In genomic region chr2:62084823-62085222, GRCh38 we compare ENCODE assay signal across 25 cellular contexts.
"Had no signal": no experiment of that assay in that cellular context is flagged by ENCODE, and none has a peak within 500 bp of the region (broad histone marks: within the 10 kb centered on the region; RNA-seq: fewer than 3 reads in every experiment).

No MANE protein-coding gene starts in this region.

- DNase-seq: activated CD4-positive, alpha-beta T cell treated with anti-CD3 and anti-CD28 coated beads for 48 hours; activated CD4-positive, alpha-beta T cell treated with anti-CD3 and anti-CD28 coated beads, Interleukin-2, amount 50 U/mL, for 48 hours; activated CD8-positive, alpha-beta memory T cell treated with anti-CD3 and anti-CD28 coated beads for 24 hours; activated effector memory CD4-positive, alpha-beta T cell treated with Interleukin-2 at 50 U/mL for 16 hours; activated naive CD4-positive, alpha-beta T cell treated with Interleukin-2 at 50 U/mL for 16 hours; activated naive CD8-positive, alpha-beta T cell treated with anti-CD3 and anti-CD28 coated beads for 36 hours; adrenal gland; aorta; cerebellar nuclear complex; colonic mucosa; effector memory CD4-positive, alpha-beta T cell; hippocampal formation; left cardiac atrium; left ventricle myocardium superior; mucosa of descending colon; right cardiac atrium; stimulated activated CD4-positive, alpha-beta T cell treated with anti-CD3 and anti-CD28 coated beads, Interleukin-15, amount 100 ng/mL, for 24 hours; stimulated activated CD4-positive, alpha-beta T cell treated with anti-CD3 and anti-CD28 coated beads, Interleukin-2, amount 100 ng/mL, for 24 hours; stimulated activated naive B cell treated with anti-CD40 and anti-IgM and Interleukin-4, amounts not matched to agents 10 μg/mL and 1 μg/mL and 100 μg/mL, for 72 hours; stomach; thyroid gland; upper lobe of right lung had no signal

- ATAC-seq: activated CD4-positive, CD25-positive, alpha-beta regulatory T cell treated with anti-CD3 and anti-CD28 coated beads, Interleukin-2, amount 50 U/mL, for 24 hours; gastroesophageal sphincter; left cardiac atrium; left ventricle myocardium superior; mucosa of descending colon; natural killer cell treated with Interleukin-12 subunit alpha and Interleukin-12 subunit beta and Interleukin-15 and Interleukin-18, amount 100 ng/mL, for 72 hours; right cardiac atrium; stimulated activated naive B cell treated with anti-CD40 and anti-IgM and Interleukin-4, amounts not matched to agents 10 μg/mL and 1 μg/mL and 100 μg/mL, for 72 hours; upper lobe of right lung had no signal
